In genomic region chr17:8375738-8376259, GRCh38 we compare ENCODE assay signal across 8 cellular contexts. TPM values are rescaled to one million over a fixed set of nuclear protein-coding genes. Genes with fewer than 3 reads are reported as not detected.
DNase-seq lines count a peak whose midpoint lies in the region; ATAC-seq and TF ChIP-seq lines count a peak whose summit lies in the region.

No MANE protein-coding gene starts in this region.

- CTCF ChIA-PET in activated CD8-positive, alpha-beta memory T cell treated with anti-CD3 and anti-CD28 coated beads, Interleukin-2, amount 10 ng/mL, durations not matched to agents 7 days and 5 days (lab: Charles Lee): interaction anchor here (0.9 to 2.0 kb wide), 11 partner anchors 8 to 370 kb away, joined by 3 to 10 read pairs (median 5); no protein-coding TSS in a partner anchor

- 0 out of 2 replicates have a peak, but pooled peaks cover 2% of the 10 kb centered on the region for H3K27me3 ChIP-seq in SJCRH30

- H3K9me3 ChIP-seq in SJCRH30 (replicated peaks): no peaks in the 10 kb centered on the region

- H3K4me1 Mint-ChIP-seq in activated CD8-positive, alpha-beta memory T cell treated with anti-CD3 and anti-CD28 coated beads, Interleukin-2, amount 10 ng/mL, durations not matched to agents 7 days and 5 days: peaks cover 50% of the 10 kb centered on the region
- H3K4me1 Mint-ChIP-seq in natural killer cell treated with Interleukin-12 subunit alpha and Interleukin-12 subunit beta and Interleukin-15 and Interleukin-18, amount 100 ng/mL, for 72 hours (ENCODE audit: low read depth in 2 of 2): peaks cover 24 to 44% of the 10 kb centered on the region in 2 donors

- no peak for ATAC-seq in activated CD8-positive, alpha-beta memory T cell treated with anti-CD3 and anti-CD28 coated beads, Interleukin-2, amount 10 ng/mL, durations not matched to agents 7 days and 5 days
- no peak for ATAC-seq in natural killer cell treated with Interleukin-12 subunit alpha and Interleukin-12 subunit beta and Interleukin-15 and Interleukin-18, amount 100 ng/mL, for 72 hours

- H3K27me3 Mint-ChIP-seq in activated CD8-positive, alpha-beta memory T cell treated with anti-CD3 and anti-CD28 coated beads, Interleukin-2, amount 10 ng/mL, durations not matched to agents 7 days and 5 days: no peaks in the 10 kb centered on the region
- H3K27me3 Mint-ChIP-seq in natural killer cell treated with Interleukin-12 subunit alpha and Interleukin-12 subunit beta and Interleukin-15 and Interleukin-18, amount 100 ng/mL, for 72 hours: no peaks in the 10 kb centered on the region

- H3K36me3 Mint-ChIP-seq in activated CD8-positive, alpha-beta memory T cell treated with anti-CD3 and anti-CD28 coated beads, Interleukin-2, amount 10 ng/mL, durations not matched to agents 7 days and 5 days: peaks cover 45% of the 10 kb centered on the region
- H3K36me3 Mint-ChIP-seq in natural killer cell treated with Interleukin-12 subunit alpha and Interleukin-12 subunit beta and Interleukin-15 and Interleukin-18, amount 100 ng/mL, for 72 hours: peaks cover 39% of the 10 kb centered on the region

- no peak for DNase-seq in activated CD8-positive, alpha-beta memory T cell treated with anti-CD3 and anti-CD28 coated beads, Interleukin-2, amount 10 ng/mL, durations not matched to agents 7 days and 5 days
- DNase-seq in activated CD8-positive, alpha-beta memory T cell treated with anti-CD3 and anti-CD28 coated beads, Interleukin-2, amount 50 U/mL, for 48 hours: no peak
- DNase-seq in SJCRH30 (no peak), epithelial cell of proximal tubule (ENCODE audit: low read depth) (no peak), ecto neural progenitor cell (ENCODE audit: low spot score) (no peak), D341Med (ENCODE audit: low spot score) (no peak)
- no peak for DNase-seq in natural killer cell treated with Interleukin-12 subunit alpha and Interleukin-12 subunit beta and Interleukin-15 and Interleukin-18, amount 100 ng/mL, for 72 hours (ENCODE audit: low spot score)
- DNase-seq in activated effector memory CD4-positive, alpha-beta T cell treated with Interleukin-2 at 50 U/mL for 16 hours: no peak

- peak overlapping the region; percentile 73 for H3K27ac ChIP-seq in SJCRH30

- H3K4me3 ChIP-seq in SJCRH30: peak overlapping the region; percentile 58
- peak overlapping the region; percentile 73 for H3K4me3 ChIP-seq in epithelial cell of proximal tubule (ENCODE audit: low read depth, low read length)

- H3K27ac Mint-ChIP-seq in activated CD8-positive, alpha-beta memory T cell treated with anti-CD3 and anti-CD28 coated beads, Interleukin-2, amount 10 ng/mL, durations not matched to agents 7 days and 5 days: peak overlapping the region; percentile 86
- H3K27ac Mint-ChIP-seq in natural killer cell treated with Interleukin-12 subunit alpha and Interleukin-12 subunit beta and Interleukin-15 and Interleukin-18, amount 100 ng/mL, for 72 hours: peak overlapping the region; percentile 71 to 83

- peaks cover 19% of the 10 kb centered on the region for H3K4me1 ChIP-seq in SJCRH30

- H3K4me3 Mint-ChIP-seq in activated CD8-positive, alpha-beta memory T cell treated with anti-CD3 and anti-CD28 coated beads, Interleukin-2, amount 10 ng/mL, durations not matched to agents 7 days and 5 days: peak overlapping the region; percentile 87
- peak overlapping the region; percentile 86 for H3K4me3 Mint-ChIP-seq in natural killer cell treated with Interleukin-12 subunit alpha and Interleukin-12 subunit beta and Interleukin-15 and Interleukin-18, amount 100 ng/mL, for 72 hours

- no peaks in the 10 kb centered on the region for H3K9me3 Mint-ChIP-seq in activated CD8-positive, alpha-beta memory T cell treated with anti-CD3 and anti-CD28 coated beads, Interleukin-2, amount 10 ng/mL, durations not matched to agents 7 days and 5 days (ENCODE audit: low read depth)
- H3K9me3 Mint-ChIP-seq in natural killer cell treated with Interleukin-12 subunit alpha and Interleukin-12 subunit beta and Interleukin-15 and Interleukin-18, amount 100 ng/mL, for 72 hours: no peaks in the 10 kb centered on the region

- TF ChIP-seq CTCF in epithelial cell of proximal tubule (conservative IDR thresholded peaks at IDR 0.05; ENCODE audit: low read depth, low read length): no peak

- H3K36me3 ChIP-seq in SJCRH30: peaks cover 47% of the 10 kb centered on the region

RNA-seq across cellular contexts. Expression of gene RPL26, which starts 7.2 kb away (rescaled TPM):
- 1,000 to 10,000 TPM; 1,612 to 1,903 TPM for total RNA-seq in activated CD8-positive, alpha-beta memory T cell treated with anti-CD3 and anti-CD28 coated beads, Interleukin-2, amount 10 ng/mL, durations not matched to agents 7 days and 5 days
- 3,054 and 3,660 TPM in 2 replicates for total RNA-seq in SJCRH30 (2014; rRNA removed; shearing (Covaris generic))
- total RNA-seq in epithelial cell of proximal tubule: 2,667 and 4,627 TPM in 2 replicates
- 1,000 to 10,000 TPM in 1 of 2 donors, 100 to 1,000 TPM in 1; 884 to 1,221 TPM for total RNA-seq in natural killer cell treated with Interleukin-12 subunit alpha and Interleukin-12 subunit beta and Interleukin-15 and Interleukin-18, amount 100 ng/mL, for 72 hours

RNA-seq across cellular contexts. Expression of gene RNF222, which starts 21.8 kb away (rescaled TPM):
- total RNA-seq in activated CD8-positive, alpha-beta memory T cell treated with anti-CD3 and anti-CD28 coated beads, Interleukin-2, amount 10 ng/mL, durations not matched to agents 7 days and 5 days: under 1 TPM; 0.12 to 0.20 TPM
- total RNA-seq in SJCRH30 (2014; rRNA removed; shearing (Covaris generic)): not detected in 2 replicates
- 0.12 and 0.80 TPM in 2 replicates for total RNA-seq in epithelial cell of proximal tubule
- not detected for total RNA-seq in natural killer cell treated with Interleukin-12 subunit alpha and Interleukin-12 subunit beta and Interleukin-15 and Interleukin-18, amount 100 ng/mL, for 72 hours

RNA-seq across cellular contexts. Expression of gene ODF4, which starts 36.2 kb away (rescaled TPM):
- not detected for total RNA-seq in activated CD8-positive, alpha-beta memory T cell treated with anti-CD3 and anti-CD28 coated beads, Interleukin-2, amount 10 ng/mL, durations not matched to agents 7 days and 5 days
- not detected in 2 replicates for total RNA-seq in SJCRH30 (2014; rRNA removed; shearing (Covaris generic))
- total RNA-seq in epithelial cell of proximal tubule: not detected in 2 replicates
- not detected for total RNA-seq in natural killer cell treated with Interleukin-12 subunit alpha and Interleukin-12 subunit beta and Interleukin-15 and Interleukin-18, amount 100 ng/mL, for 72 hours

RNA-seq across cellular contexts. Expression of gene NDEL1, which starts 59.9 kb away (rescaled TPM):
- total RNA-seq in activated CD8-positive, alpha-beta memory T cell treated with anti-CD3 and anti-CD28 coated beads, Interleukin-2, amount 10 ng/mL, durations not matched to agents 7 days and 5 days: 10 to 100 TPM; 58.8 to 59.0 TPM
- total RNA-seq in SJCRH30 (2014; rRNA removed; shearing (Covaris generic)): 20.5 and 23.0 TPM in 2 replicates
- 27.3 and 33.4 TPM in 2 replicates for total RNA-seq in epithelial cell of proximal tubule
- total RNA-seq in natural killer cell treated with Interleukin-12 subunit alpha and Interleukin-12 subunit beta and Interleukin-15 and Interleukin-18, amount 100 ng/mL, for 72 hours: 100 to 1,000 TPM in 1 of 2 donors, 10 to 100 TPM in 1; 94.9 to 101 TPM
